8 cellular contexts compared by ENCODE assay signal in genomic region chr12:45989277-45989856, GRCh38. TPM values are rescaled to one million over a fixed set of nuclear protein-coding genes. Genes with fewer than 3 reads are reported as not detected.
DNase-seq lines count a peak whose midpoint lies in the region; ATAC-seq and TF ChIP-seq lines count a peak whose summit lies in the region.

No MANE protein-coding gene starts in this region.

- intact Hi-C loops in CD14-positive monocyte (cut with micrococcal nuclease): loop anchor here in 1 of 2 donors (10.0 kb wide), 1 partner anchor 235 kb away; no protein-coding TSS in a partner anchor

- POLR2A ChIA-PET in naive thymus-derived CD8-positive, alpha-beta T cell (lab: Charles Lee): interaction anchor here (0.6 to 3.4 kb wide), 14 partner anchors 12 to 1717 kb away, joined by 3 to 57 read pairs (median 5); partner anchors contain the start of genes ARID2, RPAP3 and SLC38A1

- TF ChIP-seq POLR2A in Raji (IDR thresholded peaks at IDR 0.05; ENCODE audit: insufficient read depth, low read depth, low read length): 0 out of 2 replicates have a peak, but pooled peaks have one; percentile 8

- H3K9me3 Mint-ChIP-seq in CD14-positive monocyte: peaks cover 0 to 4% (median 0%) of the 10 kb centered on the region in 7 donors
- no peaks in the 10 kb centered on the region for H3K9me3 Mint-ChIP-seq in endothelial cell (ENCODE audit: unreplicated experiment)
- peaks cover 0 to 3% (median 0%) of the 10 kb centered on the region in 9 donors for H3K9me3 Mint-ChIP-seq in naive thymus-derived CD8-positive, alpha-beta T cell

- peak; percentile 6 for ATAC-seq in GM18868 (IDR thresholded peaks at IDR 0.05; ENCODE audit: unreplicated experiment)
- ATAC-seq in HG03135 (IDR thresholded peaks at IDR 0.05; ENCODE audit: unreplicated experiment): peak; percentile 9
- peak in 1 of 2 donors; percentile 13 for ATAC-seq in naive thymus-derived CD8-positive, alpha-beta T cell

- H3K4me3 Mint-ChIP-seq in CD14-positive monocyte (peak overlapping the region; percentile 96 to 98), endothelial cell (ENCODE audit: unreplicated experiment) (peak overlapping the region; percentile 98)
- H3K4me3 Mint-ChIP-seq in naive thymus-derived CD8-positive, alpha-beta T cell: peak overlapping the region; percentile 89 to 100 (median 96)

- H3K36me3 Mint-ChIP-seq in CD14-positive monocyte: peaks cover 22 to 26% of the 10 kb centered on the region in 2 donors
- peaks cover 12% of the 10 kb centered on the region for H3K36me3 Mint-ChIP-seq in endothelial cell (ENCODE audit: low read depth, unreplicated experiment)
- H3K36me3 Mint-ChIP-seq in naive thymus-derived CD8-positive, alpha-beta T cell: peaks cover 0 to 32% (median 7%) of the 10 kb centered on the region in 3 donors

- H3K4me1 Mint-ChIP-seq in CD14-positive monocyte (peaks cover 50% of the 10 kb centered on the region), endothelial cell (ENCODE audit: unreplicated experiment) (peaks cover 32% of the 10 kb centered on the region)
- peaks cover 39 to 65% (median 55%) of the 10 kb centered on the region in 4 donors for H3K4me1 Mint-ChIP-seq in naive thymus-derived CD8-positive, alpha-beta T cell

- H3K27me3 Mint-ChIP-seq in CD14-positive monocyte (ENCODE audit: low read depth in 3 of 3) (peaks cover 0 to 1% (median 0%) of the 10 kb centered on the region in 3 donors), endothelial cell (ENCODE audit: unreplicated experiment) (peaks cover 9% of the 10 kb centered on the region)
- peaks cover 0 to 4% (median 0%) of the 10 kb centered on the region in 5 donors for H3K27me3 Mint-ChIP-seq in naive thymus-derived CD8-positive, alpha-beta T cell

- TF ChIP-seq CTCF in CD14-positive monocyte (IDR thresholded peaks at IDR 0.05) (no peak), endothelial cell (IDR thresholded peaks at IDR 0.05; ENCODE audit: unreplicated experiment) (no peak)

- H3K27ac Mint-ChIP-seq in CD14-positive monocyte: peak overlapping the region; percentile 95 to 98 (median 97)
- peak overlapping the region; percentile 96 for H3K27ac Mint-ChIP-seq in endothelial cell (ENCODE audit: unreplicated experiment)
- H3K27ac Mint-ChIP-seq in naive thymus-derived CD8-positive, alpha-beta T cell: peak overlapping the region; percentile 90 to 100 (median 100)

- DNase-seq in CD14-positive monocyte (ENCODE audit: low spot score): no peak
- no peak for DNase-seq in endothelial cell (ENCODE audit: low spot score)
- DNase-seq in naive thymus-derived CD8-positive, alpha-beta T cell: peak in 4 of 10 donors; percentile 23 to 57 (median 37)
- DNase-seq in T-helper 9 cell: no peak
- DNase-seq in GM19240 (ENCODE audit: insufficient read length, low spot score): no peak

RNA-seq across cellular contexts. Expression of gene SCAF11, which starts 1.0 kb away (rescaled TPM):
- polyA plus RNA-seq in CD14-positive monocyte: 10 to 100 TPM; 32.6 to 73.4 TPM
- total RNA-seq in endothelial cell (ENCODE audit: unreplicated experiment): 103 TPM
- total RNA-seq in naive thymus-derived CD8-positive, alpha-beta T cell: 100 to 1,000 TPM; 185 to 196 TPM
- polyA plus RNA-seq in naive thymus-derived CD8-positive, alpha-beta T cell: 10 to 100 TPM; 71.1 to 93.5 (median 89.1) TPM
